13 cellular contexts compared by ENCODE assay signal in genomic region chr5:123755587-123756324, GRCh38.
DNase-seq lines count a peak whose midpoint lies in the region; ATAC-seq and TF ChIP-seq lines count a peak whose summit lies in the region.
"Had no signal": no experiment of that assay in that cellular context is flagged by ENCODE, and none has a peak within 500 bp of the region (broad histone marks: within the 10 kb centered on the region; RNA-seq: fewer than 3 reads in every experiment).

No MANE protein-coding gene starts in this region.

- no peak overlapping the region for H2AK5ac ChIP-seq in trophoblast cell (ENCODE audit: low read length)

- TF ChIP-seq CTCF in heart right ventricle (IDR thresholded peaks at IDR 0.05) (no peak), tibial artery (IDR thresholded peaks at IDR 0.05) (no peak)

- no peaks in the 10 kb centered on the region for H3K36me3 ChIP-seq in heart right ventricle
- H3K36me3 ChIP-seq in trophoblast cell (ENCODE audit: control insufficient read depth in 1 of 2, insufficient read depth in 2 of 2, low read length in 2 of 2), result no peaks in the 10 kb centered on the region
- H3K36me3 ChIP-seq in tibial artery, result no peaks in the 10 kb centered on the region
- H3K36me3 ChIP-seq: tibial nerve had no signal

- no peak overlapping the region for H4K12ac ChIP-seq in trophoblast cell (ENCODE audit: low read depth, low read length)

- intact Hi-C loops in heart right ventricle (cut with DNase I) (loop anchor here in 1 of 10 donors (5.0 to 10.0 kb wide), 3 partner anchors 57 to 897 kb away; no protein-coding TSS in a partner anchor), tibial artery (cut with DNase I; ENCODE audit: low total_unique reads) (no loop called here)

- no peak overlapping the region for H4K8ac ChIP-seq in trophoblast cell (ENCODE audit: low read depth, low read length)

- H3K9ac ChIP-seq in trophoblast cell (ENCODE audit: low read length), result no peak overlapping the region
- H3K9ac ChIP-seq: parathyroid adenoma had no signal

- DNase-seq in GM04503 (ENCODE audit: low read depth) (peak; percentile 49), astrocyte of the hippocampus (ENCODE audit: low read depth, low spot score) (peak; percentile 52), heart right ventricle (no peak), trophoblast cell (peak; percentile 57 to 86), tibial artery (no peak), Ammon's horn (ENCODE audit: low spot score) (no peak)
- DNase-seq: activated CD4-positive, alpha-beta memory T cell treated with anti-CD3 and anti-CD28 coated beads for 36 hours; effector CD4-positive, alpha-beta T cell; NCI-H1105 treated with DMSO at 0.1 percent for 48 hours had no signal

- H3K18ac ChIP-seq in trophoblast cell (ENCODE audit: low read length), result no peak overlapping the region

- H3K79me2 ChIP-seq in trophoblast cell (ENCODE audit: control insufficient read depth, insufficient read depth, low read length, poor library complexity), result no peaks in the 10 kb centered on the region
- H3K79me2 ChIP-seq: parathyroid adenoma had no signal

- H2BK5ac ChIP-seq in trophoblast cell (ENCODE audit: low read depth, low read length, poor library complexity), result no peak overlapping the region

- H2BK12ac ChIP-seq in trophoblast cell (ENCODE audit: low read length), result no peak overlapping the region

- no peak overlapping the region for H3K4ac ChIP-seq in trophoblast cell (ENCODE audit: low read depth, low read length)

- H3K27me3 ChIP-seq in heart right ventricle (no peaks in the 10 kb centered on the region), trophoblast cell (ENCODE audit: insufficient read depth, low read length) (no peaks in the 10 kb centered on the region), tibial artery (no peaks in the 10 kb centered on the region)
- H3K27me3 ChIP-seq: tibial nerve had no signal

- no peak overlapping the region for H2BK120ac ChIP-seq in trophoblast cell (ENCODE audit: insufficient read depth, low read length, poor library complexity)

- H3K4me1 ChIP-seq in heart right ventricle, result peaks cover 0 to 36% (median 29%) of the 10 kb centered on the region in 9 donors
- peaks cover 0 to 6% of the 10 kb centered on the region in 2 experiments for H3K4me1 ChIP-seq in trophoblast cell (ENCODE audit: control insufficient read depth in 1 of 2, insufficient read depth in 2 of 2, low read length in 2 of 2)
- peaks cover 0 to 28% (median 4%) of the 10 kb centered on the region in 4 donors for H3K4me1 ChIP-seq in tibial artery
- H3K4me1 ChIP-seq: parathyroid adenoma had no signal

- ATAC-seq in heart right ventricle (peak in 5 of 8 donors; percentile 41 to 93 (median 77)), HG03460 (IDR thresholded peaks at IDR 0.05; ENCODE audit: unreplicated experiment) (no peak), HG02763 (IDR thresholded peaks at IDR 0.05; ENCODE audit: unreplicated experiment) (no peak)

- no peak overlapping the region for H4K91ac ChIP-seq in trophoblast cell (ENCODE audit: low read depth, low read length)

- H3K4me2 ChIP-seq in trophoblast cell (ENCODE audit: low read length), result peak overlapping the region; percentile 0

- H3K4me3 ChIP-seq in heart right ventricle (no peak overlapping the region), trophoblast cell (ENCODE audit: low read depth, low read length) (no peak overlapping the region), tibial artery (no peak overlapping the region)
- H3K4me3 ChIP-seq: tibial nerve had no signal

- H2AFZ ChIP-seq in trophoblast cell (ENCODE audit: insufficient read depth, low read length, poor library complexity), result no peak overlapping the region
- H2AFZ ChIP-seq: parathyroid adenoma had no signal

- H3K27ac ChIP-seq in heart right ventricle (peak overlapping the region in 8 of 10 donors; percentile 3 to 78 (median 62)), trophoblast cell (ENCODE audit: low read depth, low read length) (no peak overlapping the region), tibial artery (no peak overlapping the region)
- H3K27ac ChIP-seq: parathyroid adenoma had no signal

- H3K23ac ChIP-seq in trophoblast cell (ENCODE audit: low read length), result no peak overlapping the region

- no peak overlapping the region for H3K14ac ChIP-seq in trophoblast cell (ENCODE audit: low read length)

- 19 to 21% methylated on average over 5 of the region's 5 CpGs for WGBS in heart right ventricle, 2 donors
- WGBS in trophoblast cell (ENCODE audit: extremely low coverage, insufficient coverage, insufficient read length), result no CpG with 5 or more reads among the region's 5 CpGs

- no peaks in the 10 kb centered on the region for H3K79me1 ChIP-seq in trophoblast cell (ENCODE audit: low read length)

- H3K9me3 ChIP-seq in heart right ventricle (peaks cover 0 to 8% (median 0%) of the 10 kb centered on the region in 11 donors), trophoblast cell (ENCODE audit: insufficient read depth, low read depth, low read length) (no peaks in the 10 kb centered on the region), tibial artery (no peaks in the 10 kb centered on the region)
- H3K9me3 ChIP-seq: tibial nerve had no signal

Comparison
In these comparisons a context has a peak if more than half of its experiments do, and no peak if none do; other contexts are left out.
1. DNase-seq: peak in GM04503 (single experiment), astrocyte of the hippocampus (single experiment) and trophoblast cell (2 of 2); none in heart right ventricle (0 of 2), tibial artery (0 of 2) and Ammon's horn (single experiment).
2. ATAC-seq: peak in heart right ventricle (5 of 8); none in HG03460 (single experiment) and HG02763 (single experiment).
3. H3K27ac ChIP-seq: peak in heart right ventricle (8 of 10); none in trophoblast cell (single experiment) and tibial artery (0 of 2).